ENCODE assay signal across 15 cellular contexts in the genomic region with DNA sequence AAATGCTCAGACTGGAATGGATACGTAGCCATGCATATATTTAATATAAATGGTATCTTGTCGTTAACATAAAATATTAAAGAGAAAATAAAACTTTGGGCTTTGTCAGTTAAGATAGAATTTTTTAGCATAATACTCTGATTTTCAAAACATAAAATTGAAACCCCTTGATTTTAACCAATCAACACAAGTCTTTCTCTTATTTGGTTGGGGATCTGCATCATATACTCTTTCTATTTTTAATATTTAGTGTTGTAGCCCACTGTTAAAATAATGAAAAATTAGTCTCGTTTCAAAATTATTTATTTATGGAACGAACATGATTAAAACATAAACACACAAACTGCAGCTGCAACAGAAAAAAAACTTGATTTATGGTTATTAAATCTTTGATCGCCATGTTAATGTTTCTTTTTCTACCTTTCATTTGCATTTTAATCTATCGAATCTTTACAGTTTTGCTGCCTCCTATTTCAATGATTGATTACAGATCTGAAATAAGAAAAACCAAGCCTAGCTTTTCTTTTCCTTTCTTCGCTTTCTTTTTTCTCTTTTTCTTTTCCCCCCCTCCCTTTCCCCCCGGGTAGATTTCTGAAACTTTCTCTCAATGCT.
A peak's percentile ranks its signal among the peaks of the same experiment; 100 is the strongest.
DNase-seq lines count a peak whose midpoint lies in the region; ATAC-seq and TF ChIP-seq lines count a peak whose summit lies in the region.
"Had no signal": no experiment of that assay in that cellular context is flagged by ENCODE, and none has a peak within 500 bp of the region (broad histone marks: within the 10 kb centered on the region; RNA-seq: fewer than 3 reads in every experiment).

No MANE protein-coding gene starts in this region.

- H2BK120ac ChIP-seq in trophoblast cell (ENCODE audit: insufficient read depth, low read length, poor library complexity): no peak overlapping the region

- intact Hi-C loops in spleen (cut with DNase I; ENCODE audit: low total_unique reads): no loop called here

- H3K9me3 ChIP-seq in HEK293 (ENCODE audit: control insufficient read depth, insufficient read depth, low read depth, low read length) (no peaks in the 10 kb centered on the region), iPS-18a (ENCODE audit: control insufficient read depth, low read depth, low read length) (no peaks in the 10 kb centered on the region), spleen (no peaks in the 10 kb centered on the region), trophoblast cell (ENCODE audit: insufficient read depth, low read depth, low read length) (peaks cover 4% of the 10 kb centered on the region)

- peak overlapping the region; percentile 64; the same call in 1 of the 2 replicates for H3K27ac ChIP-seq in HEK293 (ENCODE audit: extremely low read depth, low read depth, low read length)
- no peak overlapping the region for H3K27ac ChIP-seq in iPS-18a (ENCODE audit: low read length)
- H3K27ac ChIP-seq in spleen: peak overlapping the region in 7 of 8 donors; percentile 74 to 86 (median 80)
- H3K27ac ChIP-seq in trophoblast cell (ENCODE audit: low read depth, low read length): no peak overlapping the region
- H3K27ac ChIP-seq: KMS-11, WERI-Rb-1 had no signal

- H2BK5ac ChIP-seq in trophoblast cell (ENCODE audit: low read depth, low read length, poor library complexity): no peak overlapping the region

- CTCF ChIA-PET in HEK293 (lab: Yijun Ruan, JAX): interaction anchor here (0.7 to 1.7 kb wide), 3 partner anchors 10 to 1070 kb away, joined by 4 to 5 read pairs (median 4); no protein-coding TSS in a partner anchor

- peaks cover 10% of the 10 kb centered on the region for H3K79me1 ChIP-seq in trophoblast cell (ENCODE audit: low read length)

- H3K4me1 ChIP-seq in HEK293 (ENCODE audit: control insufficient read depth, insufficient read depth, low read length) (peaks cover 2% of the 10 kb centered on the region; the same call in 1 of the 2 replicates), iPS-18a (ENCODE audit: control insufficient read depth, low read depth, low read length) (peaks cover 44% of the 10 kb centered on the region), spleen (peaks cover 6 to 62% (median 34%) of the 10 kb centered on the region in 6 donors), trophoblast cell (ENCODE audit: control insufficient read depth in 1 of 2, insufficient read depth in 2 of 2, low read length in 2 of 2) (peaks cover 17 to 28% of the 10 kb centered on the region in 2 experiments)

- no peak for ATAC-seq in HG03159 (IDR thresholded peaks at IDR 0.05; ENCODE audit: unreplicated experiment)
- ATAC-seq: activated naive CD4-positive, alpha-beta T cell treated with anti-CD3 and anti-CD28 coated beads, Interleukin-2, amount 50 U/mL, for 72 hours had no signal

- H3K79me2 ChIP-seq in trophoblast cell (ENCODE audit: control insufficient read depth, insufficient read depth, low read length, poor library complexity): peaks cover 1% of the 10 kb centered on the region

- H2AFZ ChIP-seq in trophoblast cell (ENCODE audit: insufficient read depth, low read length, poor library complexity): no peak overlapping the region

- no peak overlapping the region for H3K23ac ChIP-seq in trophoblast cell (ENCODE audit: low read length)

- TF ChIP-seq POLR2A in spleen (IDR thresholded peaks at IDR 0.05): no peak

- in situ Hi-C loops in astrocyte of the cerebellum (cut with HindIII; ENCODE audit: low sequenced_read_pairs): no loop called here

- POLR2A ChIA-PET in HEK293 (lab: Yijun Ruan, JAX): interaction anchor here (0.7 kb wide), 1 partner anchor 230 kb away, joined by 4 read pairs; no protein-coding TSS in a partner anchor

- no peak overlapping the region for H4K91ac ChIP-seq in trophoblast cell (ENCODE audit: low read depth, low read length)

- TF ChIP-seq CTCF in HEK293 (tag by site-specific recombination; IDR thresholded peaks at IDR 0.05) (no peak), astrocyte of the cerebellum (IDR thresholded peaks at IDR 0.05; ENCODE audit: low read depth, low read length, missing control alignments) (no peak), spleen (IDR thresholded peaks at IDR 0.05 in 8 of 11, conservative IDR thresholded peaks at IDR 0.05 in 3 of 11) (no peak)

- DNase-seq in astrocyte of the cerebellum (ENCODE audit: low read depth): no peak
- no peak for DNase-seq in spleen
- DNase-seq in trophoblast cell: no peak
- DNase-seq in activated CD8-positive, alpha-beta memory T cell treated with anti-CD3 and anti-CD28 coated beads for 24 hours: no peak
- DNase-seq in COLO668 (lab: John Stamatoyannopoulos, UW; ENCODE audit: unreplicated experiment): no peak
- DNase-seq: DMS79, mammary epithelial cell, NCI-H1436, NCI-H446, WERI-Rb-1 had no signal

- 12 to 19% (median 17%) methylated on average over 8 of the region's 8 CpGs for WGBS in spleen, 5 donors
- WGBS in trophoblast cell (ENCODE audit: extremely low coverage, insufficient coverage, insufficient read length): no CpG with 5 or more reads among the region's 8 CpGs

- H3K27me3 ChIP-seq in iPS-18a (ENCODE audit: control insufficient read depth, insufficient read depth, low read length): peaks cover 100% of the 10 kb centered on the region
- H3K27me3 ChIP-seq in spleen (replicated peaks in 1 of 7): peaks cover 0 to 100% (median 82%) of the 10 kb centered on the region in 7 donors
- H3K27me3 ChIP-seq in trophoblast cell (ENCODE audit: insufficient read depth, low read length): peaks cover 34% of the 10 kb centered on the region

- H4K12ac ChIP-seq in trophoblast cell (ENCODE audit: low read depth, low read length): no peak overlapping the region

- H2AK5ac ChIP-seq in trophoblast cell (ENCODE audit: low read length): no peak overlapping the region

- no peak overlapping the region for H3K9ac ChIP-seq in iPS-18a (ENCODE audit: low read length)
- H3K9ac ChIP-seq in trophoblast cell (ENCODE audit: low read length): no peak overlapping the region
- H3K9ac ChIP-seq: KMS-11 had no signal

- no peak overlapping the region for H3K4me2 ChIP-seq in trophoblast cell (ENCODE audit: low read length)
- H3K4me2 ChIP-seq: KMS-11 had no signal

- no peaks in the 10 kb centered on the region for H3K36me3 ChIP-seq in HEK293 (ENCODE audit: control insufficient read depth in 2 of 2, insufficient read depth in 1 of 2, low read length in 2 of 2)
- H3K36me3 ChIP-seq in iPS-18a (ENCODE audit: control insufficient read depth, low read depth, low read length): no peaks in the 10 kb centered on the region
- H3K36me3 ChIP-seq in spleen: no peaks in the 10 kb centered on the region
- H3K36me3 ChIP-seq in trophoblast cell (ENCODE audit: control insufficient read depth in 1 of 2, insufficient read depth in 2 of 2, low read length in 2 of 2): no peaks in the 10 kb centered on the region
- H3K36me3 ChIP-seq: WERI-Rb-1 had no signal

- no peak overlapping the region for H3K14ac ChIP-seq in trophoblast cell (ENCODE audit: low read length)

- H3K4ac ChIP-seq in trophoblast cell (ENCODE audit: low read depth, low read length): no peak overlapping the region

- H2BK12ac ChIP-seq in trophoblast cell (ENCODE audit: low read length): no peak overlapping the region

- H3K4me3 ChIP-seq in HEK293 (ENCODE audit: low read depth, low read length) (peak overlapping the region; percentile 41; the same call in 1 of the 2 replicates), astrocyte of the cerebellum (ENCODE audit: low read depth, low read length) (peak overlapping the region; percentile 47), iPS-18a (ENCODE audit: low read length) (peak overlapping the region; percentile 65), spleen (no peak overlapping the region), trophoblast cell (ENCODE audit: low read depth, low read length) (no peak overlapping the region)

- H3K18ac ChIP-seq in trophoblast cell (ENCODE audit: low read length): no peak overlapping the region

- no peak overlapping the region for H4K8ac ChIP-seq in trophoblast cell (ENCODE audit: low read depth, low read length)

TF ChIP-seq in HEK293, 187 proteins besides CTCF, POLR2A, EP300 and RAD21:
- TF ChIP-seq, protein P1, sequence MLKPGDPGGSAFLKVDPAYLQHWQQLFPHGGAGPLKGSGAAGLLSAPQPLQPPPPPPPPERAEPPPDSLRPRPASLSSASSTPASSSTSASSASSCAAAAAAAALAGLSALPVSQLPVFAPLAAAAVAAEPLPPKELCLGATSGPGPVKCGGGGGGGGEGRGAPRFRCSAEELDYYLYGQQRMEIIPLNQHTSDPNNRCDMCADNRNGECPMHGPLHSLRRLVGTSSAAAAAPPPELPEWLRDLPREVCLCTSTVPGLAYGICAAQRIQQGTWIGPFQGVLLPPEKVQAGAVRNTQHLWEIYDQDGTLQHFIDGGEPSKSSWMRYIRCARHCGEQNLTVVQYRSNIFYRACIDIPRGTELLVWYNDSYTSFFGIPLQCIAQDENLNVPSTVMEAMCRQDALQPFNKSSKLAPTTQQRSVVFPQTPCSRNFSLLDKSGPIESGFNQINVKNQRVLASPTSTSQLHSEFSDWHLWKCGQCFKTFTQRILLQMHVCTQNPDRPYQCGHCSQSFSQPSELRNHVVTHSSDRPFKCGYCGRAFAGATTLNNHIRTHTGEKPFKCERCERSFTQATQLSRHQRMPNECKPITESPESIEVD (tag by site-specific recombination; IDR thresholded peaks at IDR 0.05): 0 out of 2 replicates have a peak, but pooled peaks have one; percentile 16
- TF ChIP-seq MEIS1 (CRISPR knock-in tag; IDR thresholded peaks at IDR 0.05; ENCODE audit: borderline replicate concordance) (no peak), PRDM1 (tag by site-specific recombination; IDR thresholded peaks at IDR 0.05) (peak; percentile 85), ZNF302 (tag by site-specific recombination; IDR thresholded peaks at IDR 0.05; ENCODE audit: low read depth) (no peak), ZFP3 (tag by site-specific recombination; IDR thresholded peaks at IDR 0.05; ENCODE audit: low read depth) (no peak)
TF ChIP-seq in HEK293: peak in this region for 2.

Comparison
In these comparisons a context has a peak if more than half of its experiments do, and no peak if none do; other contexts are left out.
1. H3K27ac ChIP-seq: peak in HEK293 (single experiment) and spleen (7 of 8); none in iPS-18a (single experiment) and trophoblast cell (single experiment).
2. H3K4me3 ChIP-seq: peak in HEK293 (single experiment), astrocyte of the cerebellum (single experiment) and iPS-18a (single experiment); none in spleen (0 of 8) and trophoblast cell (single experiment).